8 cellular contexts compared by ENCODE assay signal in genomic region chr12:121296618-121297476, GRCh38. TPM values are rescaled to one million over a fixed set of nuclear protein-coding genes. Genes with fewer than 3 reads are reported as not detected.
DNase-seq lines count a peak whose midpoint lies in the region; ATAC-seq and TF ChIP-seq lines count a peak whose summit lies in the region.

CAMKK2 (minus strand) TSS chr12:121296709; CDS start chr12:121274526, 22,183 bp downstream.

- peak within 1 kb of the TSS; percentile 75 to 90 (median 86) for H3K4me3 ChIP-seq in fibroblast of lung (replicated peaks in 1 of 4; ENCODE audit: control extremely low read depth in 1 of 4, insufficient read depth in 1 of 4, low read depth in 3 of 4, low read length in 4 of 4)
- peak within 1 kb of the TSS; percentile 87 for H3K4me3 ChIP-seq in naive thymus-derived CD4-positive, alpha-beta T cell (ENCODE audit: low read length)

- H3K27ac Mint-ChIP-seq in activated T-helper 1 cell treated with anti-CD3 and anti-CD28 coated beads, Interleukin-12 subunit alpha, Interleukin-12 subunit beta, Interleukin-2, Interleukin-4 antibody, amounts not matched to agents 30 ng/mL and 10 ng/mL and 1 ng/mL, durations not matched to agents 14 hours and 24 hours and 36 hours, result peak within 1 kb of the TSS; percentile 88
- peak within 1 kb of the TSS; percentile 55 to 91 (median 81) for H3K27ac Mint-ChIP-seq in naive thymus-derived CD4-positive, alpha-beta T cell
- peak within 1 kb of the TSS; percentile 71 for H3K27ac Mint-ChIP-seq in stimulated activated memory B cell treated with anti-CD40 and anti-IgM and Interleukin-4, amounts not matched to agents 10 μg/mL and 1 μg/mL and 100 μg/mL, for 72 hours

- no peaks in the 10 kb centered on the region for H4K20me1 ChIP-seq in fibroblast of lung (ENCODE audit: control insufficient read depth, extremely low read depth, insufficient read depth, low read length)

- peak within 1 kb of the TSS; percentile 82 for H2AFZ ChIP-seq in fibroblast of lung (ENCODE audit: low read length)

- peak within 1 kb of the TSS; percentile 93 for H3K4me2 ChIP-seq in fibroblast of lung (ENCODE audit: extremely low read depth, insufficient read depth, low read length)

- CTCF ChIA-PET in naive thymus-derived CD4-positive, alpha-beta T cell (lab: Charles Lee), result no interaction called here

- no peak for TF ChIP-seq CTCF in fibroblast of lung (conservative IDR thresholded peaks at IDR 0.05 in 1 of 2, IDR thresholded peaks at IDR 0.05 in 1 of 2; ENCODE audit: low read depth in 1 of 2, low read length in 2 of 2)

- H3K4me3 Mint-ChIP-seq in activated T-helper 1 cell treated with anti-CD3 and anti-CD28 coated beads, Interleukin-12 subunit alpha, Interleukin-12 subunit beta, Interleukin-2, Interleukin-4 antibody, amounts not matched to agents 30 ng/mL and 10 ng/mL and 1 ng/mL, durations not matched to agents 14 hours and 24 hours and 36 hours, result peak within 1 kb of the TSS; percentile 94
- peak within 1 kb of the TSS; percentile 86 to 93 (median 89) for H3K4me3 Mint-ChIP-seq in naive thymus-derived CD4-positive, alpha-beta T cell
- peak within 1 kb of the TSS; percentile 88 for H3K4me3 Mint-ChIP-seq in stimulated activated memory B cell treated with anti-CD40 and anti-IgM and Interleukin-4, amounts not matched to agents 10 μg/mL and 1 μg/mL and 100 μg/mL, for 72 hours

- peak within 1 kb of the TSS; percentile 83 for H3K9ac ChIP-seq in fibroblast of lung (ENCODE audit: insufficient read depth, low read length)

- H3K9me3 Mint-ChIP-seq in activated T-helper 1 cell treated with anti-CD3 and anti-CD28 coated beads, Interleukin-12 subunit alpha, Interleukin-12 subunit beta, Interleukin-2, Interleukin-4 antibody, amounts not matched to agents 30 ng/mL and 10 ng/mL and 1 ng/mL, durations not matched to agents 14 hours and 24 hours and 36 hours, result no peaks in the 10 kb centered on the region
- H3K9me3 Mint-ChIP-seq in naive thymus-derived CD4-positive, alpha-beta T cell, result no peaks in the 10 kb centered on the region
- H3K9me3 Mint-ChIP-seq in stimulated activated memory B cell treated with anti-CD40 and anti-IgM and Interleukin-4, amounts not matched to agents 10 μg/mL and 1 μg/mL and 100 μg/mL, for 72 hours, result no peaks in the 10 kb centered on the region

- POLR2A ChIA-PET in naive thymus-derived CD4-positive, alpha-beta T cell (lab: Charles Lee), result interaction anchor here (0.6 to 2.0 kb wide), 5 partner anchors 57 to 239 kb away, joined by 3 to 8 read pairs (median 5); partner anchors contain the start of gene RNF34

- H3K79me2 ChIP-seq in fibroblast of lung (ENCODE audit: control insufficient read depth, insufficient read depth, low read length), result peaks cover 14% of the 10 kb centered on the region

- H3K36me3 ChIP-seq in fibroblast of lung (ENCODE audit: control insufficient read depth, insufficient read depth, low read length), result peaks cover 1% of the 10 kb centered on the region
- no peaks in the 10 kb centered on the region for H3K36me3 ChIP-seq in naive thymus-derived CD4-positive, alpha-beta T cell (ENCODE audit: control insufficient read depth in 2 of 3, insufficient read depth in 3 of 3, low read length in 3 of 3)

- peaks cover 35% of the 10 kb centered on the region for H3K4me1 Mint-ChIP-seq in activated T-helper 1 cell treated with anti-CD3 and anti-CD28 coated beads, Interleukin-12 subunit alpha, Interleukin-12 subunit beta, Interleukin-2, Interleukin-4 antibody, amounts not matched to agents 30 ng/mL and 10 ng/mL and 1 ng/mL, durations not matched to agents 14 hours and 24 hours and 36 hours (ENCODE audit: low read depth)
- peaks cover 0 to 43% (median 19%) of the 10 kb centered on the region in 7 donors for H3K4me1 Mint-ChIP-seq in naive thymus-derived CD4-positive, alpha-beta T cell
- peaks cover 46% of the 10 kb centered on the region for H3K4me1 Mint-ChIP-seq in stimulated activated memory B cell treated with anti-CD40 and anti-IgM and Interleukin-4, amounts not matched to agents 10 μg/mL and 1 μg/mL and 100 μg/mL, for 72 hours

- peaks cover 4% of the 10 kb centered on the region for H3K36me3 Mint-ChIP-seq in activated T-helper 1 cell treated with anti-CD3 and anti-CD28 coated beads, Interleukin-12 subunit alpha, Interleukin-12 subunit beta, Interleukin-2, Interleukin-4 antibody, amounts not matched to agents 30 ng/mL and 10 ng/mL and 1 ng/mL, durations not matched to agents 14 hours and 24 hours and 36 hours (ENCODE audit: low read depth)
- peaks cover 0 to 5% (median 0%) of the 10 kb centered on the region in 5 donors for H3K36me3 Mint-ChIP-seq in naive thymus-derived CD4-positive, alpha-beta T cell
- no peaks in the 10 kb centered on the region for H3K36me3 Mint-ChIP-seq in stimulated activated memory B cell treated with anti-CD40 and anti-IgM and Interleukin-4, amounts not matched to agents 10 μg/mL and 1 μg/mL and 100 μg/mL, for 72 hours

- no peaks in the 10 kb centered on the region for H3K9me3 ChIP-seq in fibroblast of lung (ENCODE audit: control insufficient read depth, insufficient read depth, low read depth, low read length)
- no peaks in the 10 kb centered on the region for H3K9me3 ChIP-seq in naive thymus-derived CD4-positive, alpha-beta T cell (ENCODE audit: control insufficient read depth in 2 of 3, low read length in 3 of 3)

- H3K27me3 Mint-ChIP-seq in activated T-helper 1 cell treated with anti-CD3 and anti-CD28 coated beads, Interleukin-12 subunit alpha, Interleukin-12 subunit beta, Interleukin-2, Interleukin-4 antibody, amounts not matched to agents 30 ng/mL and 10 ng/mL and 1 ng/mL, durations not matched to agents 14 hours and 24 hours and 36 hours (ENCODE audit: insufficient read depth), result no peaks in the 10 kb centered on the region
- peaks cover 0 to 4% (median 0%) of the 10 kb centered on the region in 5 donors for H3K27me3 Mint-ChIP-seq in naive thymus-derived CD4-positive, alpha-beta T cell
- no peaks in the 10 kb centered on the region for H3K27me3 Mint-ChIP-seq in stimulated activated memory B cell treated with anti-CD40 and anti-IgM and Interleukin-4, amounts not matched to agents 10 μg/mL and 1 μg/mL and 100 μg/mL, for 72 hours

- DNase-seq in DMS53 treated with DMSO at 0.1 percent for 48 hours (lab: John Stamatoyannopoulos, UW; ENCODE audit: unreplicated experiment), result peak; percentile 67
- peak; percentile 85 for DNase-seq in KBM-7
- peak; percentile 82 for DNase-seq in RKO (ENCODE audit: low spot score)
- peak; percentile 91 for DNase-seq in activated T-helper 1 cell treated with anti-CD3 and anti-CD28 coated beads, Interleukin-12 subunit alpha, Interleukin-12 subunit beta, Interleukin-2, Interleukin-4 antibody, amounts not matched to agents 30 ng/mL and 10 ng/mL and 1 ng/mL, durations not matched to agents 14 hours and 24 hours and 36 hours (ENCODE audit: low spot score)
- DNase-seq in fibroblast of lung (ENCODE audit: low read depth in 2 of 2), result peak; percentile 73 to 74
- DNase-seq in naive thymus-derived CD4-positive, alpha-beta T cell, result peak; percentile 84 to 95 (median 92)

- H3K27me3 ChIP-seq in fibroblast of lung (ENCODE audit: control insufficient read depth, insufficient read depth, low read length), result no peaks in the 10 kb centered on the region
- H3K27me3 ChIP-seq in naive thymus-derived CD4-positive, alpha-beta T cell (ENCODE audit: control insufficient read depth in 2 of 2, insufficient read depth in 2 of 2, low read length in 2 of 2), result no peaks in the 10 kb centered on the region

- intact Hi-C loops in activated T-helper 1 cell treated with anti-CD3 and anti-CD28 coated beads, Interleukin-12 subunit alpha, Interleukin-12 subunit beta, Interleukin-2, Interleukin-4 antibody, amounts not matched to agents 30 ng/mL and 10 ng/mL and 1 ng/mL, durations not matched to agents 14 hours and 24 hours and 36 hours (cut with micrococcal nuclease), result loop anchor here (1.0 to 5.0 kb wide), 9 partner anchors 55 to 715 kb away; partner anchors contain the start of genes ANAPC5, MLEC, ORAI1 and P2RX4
- intact Hi-C loops in naive thymus-derived CD4-positive, alpha-beta T cell (cut with micrococcal nuclease), result loop anchor here (1.0 to 5.0 kb wide), 10 partner anchors 38 to 1095 kb away; partner anchors contain the start of genes ANAPC5 (in 2 of the 2), P2RX4 (in 2 of the 2), RNF34 (in 1 of the 2) and RPLP0 (in 1 of the 2)

- H3K27ac ChIP-seq in fibroblast of lung (ENCODE audit: insufficient read depth, low read length), result peak within 1 kb of the TSS; percentile 77
- peak within 1 kb of the TSS; percentile 80 for H3K27ac ChIP-seq in naive thymus-derived CD4-positive, alpha-beta T cell (ENCODE audit: low read depth, low read length)

- peaks cover 4% of the 10 kb centered on the region for H3K4me1 ChIP-seq in fibroblast of lung (ENCODE audit: control insufficient read depth, extremely low read depth, insufficient read depth, low read length)
- peaks cover 12 to 14% of the 10 kb centered on the region in 2 donors for H3K4me1 ChIP-seq in naive thymus-derived CD4-positive, alpha-beta T cell (ENCODE audit: control insufficient read depth in 2 of 2, insufficient read depth in 2 of 2, low read length in 2 of 2)

- in situ Hi-C loops in KBM-7 (cut with MboI; ENCODE audit: low pct_unique_long_range_greater_than_20kb, low sequenced_read_pairs), result no loop called here

- peak; percentile 59 for ATAC-seq in GM21576 (IDR thresholded peaks at IDR 0.05; ENCODE audit: unreplicated experiment)
- ATAC-seq in naive thymus-derived CD4-positive, alpha-beta T cell, result peak; percentile 94
- ATAC-seq in stimulated activated memory B cell treated with anti-CD40 and anti-IgM and Interleukin-4, amounts not matched to agents 10 μg/mL and 1 μg/mL and 100 μg/mL, for 72 hours, result peak; percentile 94

RNA-seq across cellular contexts. Expression of gene CAMKK2, which starts in this region (rescaled TPM):
- total RNA-seq in activated T-helper 1 cell treated with anti-CD3 and anti-CD28 coated beads, Interleukin-12 subunit alpha, Interleukin-12 subunit beta, Interleukin-2, Interleukin-4 antibody, amounts not matched to agents 30 ng/mL and 10 ng/mL and 1 ng/mL, durations not matched to agents 14 hours and 24 hours and 36 hours, result 38.1 and 41.0 TPM in 2 replicates
- 13.1 and 19.3 TPM in 2 replicates for total RNA-seq in fibroblast of lung
- polyA plus RNA-seq in fibroblast of lung, result 23.1 and 26.4 TPM in 2 replicates
- polyA plus RNA-seq in fibroblast of lung (2012), result 23.5 and 25.8 TPM in 2 replicates
- polyA minus RNA-seq in fibroblast of lung (ENCODE audit: low replicate concordance), result 39.7 and 50.9 TPM in 2 replicates
- total RNA-seq in naive thymus-derived CD4-positive, alpha-beta T cell, result 10 to 100 TPM; 15.5 to 38.7 (median 18.1) TPM
- 10 to 100 TPM; 13.9 to 14.6 TPM for polyA plus RNA-seq in naive thymus-derived CD4-positive, alpha-beta T cell

Comparison
In these comparisons a context has a peak if more than half of its experiments do, and no peak if none do; other contexts are left out.
1. Peak in every context shown above with its lines: DNase-seq, ATAC-seq, H3K4me3 ChIP-seq and H3K27ac ChIP-seq.